In genomic region chrX:108171671-108172070, GRCh38 we compare ENCODE assay signal across 8 cellular contexts.
"Had no signal": no experiment of that assay in that cellular context is flagged by ENCODE, and none has a peak within 500 bp of the region (broad histone marks: within the 10 kb centered on the region; RNA-seq: fewer than 3 reads in every experiment).

No MANE protein-coding gene starts in this region.

- H3K27ac ChIP-seq: GM23248 had no signal

- H3K4me3 ChIP-seq: GM23248, HAP-1 had no signal

- H3K4me3 Mint-ChIP-seq: HFFc6 had no signal

- FAIRE-seq: HTR-8/SVneo had no signal

- H3K9me3 ChIP-seq: HAP-1 had no signal

- H2AFZ ChIP-seq: GM23248 had no signal

- H3K9me3 Mint-ChIP-seq: HFFc6 had no signal

- H3K9ac ChIP-seq: GM23248 had no signal

- DNase-seq: GM23248, GOT3, H7, HFFc6, IMR-90 had no signal

- ATAC-seq: HCT116 had no signal

- H3K27ac Mint-ChIP-seq: HFFc6 had no signal
